Comparison of ENCODE assay signal across 8 cellular contexts in genomic region chr10:122279725-122280141, GRCh38. TPM values are rescaled to one million over a fixed set of nuclear protein-coding genes. Genes with fewer than 3 reads are reported as not detected.
DNase-seq lines count a peak whose midpoint lies in the region; ATAC-seq and TF ChIP-seq lines count a peak whose summit lies in the region.

No MANE protein-coding gene starts in this region.

- ATAC-seq in DND-41 (ENCODE audit: insufficient read depth, low read depth) = no peak
- peak; percentile 57 to 75 (median 72) for ATAC-seq in heart left ventricle
- ATAC-seq in HG02973 (IDR thresholded peaks at IDR 0.05; ENCODE audit: unreplicated experiment) = no peak
- ATAC-seq in HG03045 (IDR thresholded peaks at IDR 0.05; ENCODE audit: unreplicated experiment) = no peak

- no peak for DNase-seq in DND-41
- peak; percentile 88 for DNase-seq in HT-29 (ENCODE audit: low spot score)
- peak in 3 of 5 donors; percentile 33 to 58 (median 34) for DNase-seq in heart left ventricle
- DNase-seq in sigmoid colon = peak; percentile 58
- DNase-seq in SW 1271 (lab: John Stamatoyannopoulos, UW) = no peak

- H3K4me3 ChIP-seq in DND-41 (ENCODE audit: low read depth in 1 of 2, low read length in 2 of 2) = no peak overlapping the region
- H3K4me3 ChIP-seq in heart left ventricle = no peak overlapping the region
- H3K4me3 ChIP-seq in sigmoid colon = no peak overlapping the region

- TF ChIP-seq CTCF in DND-41 (IDR thresholded peaks at IDR 0.05; ENCODE audit: borderline replicate concordance, extremely low read depth, low read length, poor library complexity, severe bottlenecking) (peak; percentile 55), VCaP (conservative IDR thresholded peaks at IDR 0.05) (peak; percentile 35; the same call in 1 of the 2 replicates), heart left ventricle (IDR thresholded peaks at IDR 0.05) (peak; percentile 40 to 69 (median 58)), sigmoid colon (IDR thresholded peaks at IDR 0.05) (peak in 3 of 4 experiments; percentile 23 to 51 (median 44))

- H2AFZ ChIP-seq in DND-41 (ENCODE audit: low read depth, low read length) = no peak overlapping the region

- 0 out of 2 replicates have a peak, but pooled peaks cover 2% of the 10 kb centered on the region for H4K20me1 ChIP-seq in DND-41 (ENCODE audit: insufficient read depth, low read length)

- no peaks in the 10 kb centered on the region for H3K36me3 ChIP-seq in DND-41 (ENCODE audit: insufficient read depth, low read length)
- H3K36me3 ChIP-seq in heart left ventricle = peaks cover 0 to 6% (median 0%) of the 10 kb centered on the region in 9 donors
- H3K36me3 ChIP-seq in sigmoid colon = no peaks in the 10 kb centered on the region

- H3K27me3 ChIP-seq in DND-41 (ENCODE audit: insufficient read depth, low read length, poor library complexity) = no peaks in the 10 kb centered on the region
- H3K27me3 ChIP-seq in heart left ventricle = peaks cover 0 to 2% (median 0%) of the 10 kb centered on the region in 9 donors
- H3K27me3 ChIP-seq in sigmoid colon = no peaks in the 10 kb centered on the region

- no peaks in the 10 kb centered on the region for H3K79me2 ChIP-seq in DND-41 (ENCODE audit: insufficient read depth, low read length)

- H3K9ac ChIP-seq in DND-41 (ENCODE audit: low read depth, low read length) = no peak overlapping the region

- WGBS in heart left ventricle, 4 donors = 23 to 43% (median 25%) methylated on average over 9 of the region's 9 CpGs
- WGBS in sigmoid colon, 2 donors = 42 to 47% methylated on average over 9 of the region's 9 CpGs

- no peak overlapping the region for H3K27ac ChIP-seq in DND-41 (ENCODE audit: low read length)
- H3K27ac ChIP-seq in VCaP = no peak overlapping the region
- no peak overlapping the region for H3K27ac ChIP-seq in heart left ventricle
- no peak overlapping the region for H3K27ac ChIP-seq in sigmoid colon

- H3K4me2 ChIP-seq in DND-41 (ENCODE audit: insufficient read depth, low read length) = no peak overlapping the region

- H3K9me3 ChIP-seq in DND-41 (ENCODE audit: insufficient read depth, low read length, severe bottlenecking) = no peaks in the 10 kb centered on the region
- H3K9me3 ChIP-seq in heart left ventricle = no peaks in the 10 kb centered on the region
- H3K9me3 ChIP-seq in sigmoid colon = no peaks in the 10 kb centered on the region

- no peak for TF ChIP-seq POLR2A in heart left ventricle (IDR thresholded peaks at IDR 0.05)
- no peak for TF ChIP-seq POLR2A in sigmoid colon (IDR thresholded peaks at IDR 0.05)

- intact Hi-C loops in heart left ventricle (cut with DNase I) (loop anchor here in 3 of 10 donors (10.0 kb wide), 3 partner anchors 415 to 1275 kb away; partner anchors contain the start of gene C10orf120 (in 1 of the 3)), sigmoid colon (cut with DNase I) (loop anchor here (5.0 kb wide), 1 partner anchor 288 kb away; no protein-coding TSS in a partner anchor)

- H3K4me1 ChIP-seq in DND-41 (ENCODE audit: insufficient read depth, low read length) (no peaks in the 10 kb centered on the region), heart left ventricle (peaks cover 0 to 13% (median 0%) of the 10 kb centered on the region in 12 donors), sigmoid colon (peaks cover 0 to 8% (median 2%) of the 10 kb centered on the region in 4 donors)

- no peak for TF ChIP-seq EP300 in sigmoid colon (IDR thresholded peaks at IDR 0.05)

RNA-seq across cellular contexts. Expression of gene BTBD16, which starts 8.6 kb away (rescaled TPM):
- 4.0 and 4.7 TPM in 2 replicates for total RNA-seq in HT-29 (2014; rRNA removed; shearing (Covaris generic))
- total RNA-seq in heart left ventricle (under 1 TPM in 2 of 9 donors, not detected in 7; 0.23 to 0.25 TPM), sigmoid colon (under 1 TPM in 2 of 4 donors, not detected in 2; 0.54 to 0.55 TPM)
- polyA plus RNA-seq in heart left ventricle (not detected), sigmoid colon (under 1 TPM in 1 of 3 donors, not detected in 2; 0.12 TPM)

Comparison
In these comparisons a context has a peak if more than half of its experiments do, and no peak if none do; other contexts are left out.
1. ATAC-seq: peak in heart left ventricle (4 of 4); none in DND-41 (single experiment), HG02973 (single experiment) and HG03045 (single experiment).
2. DNase-seq: peak in HT-29 (single experiment), heart left ventricle (3 of 5) and sigmoid colon (single experiment); none in DND-41 (single experiment) and SW 1271 (0 of 2).
3. Peak in every context shown above with its lines, with median percentiles within 50 percentile points of each other: CTCF ChIP-seq.